31 cellular contexts compared by ENCODE assay signal in genomic region chr1:173436831-173437428, GRCh38.
"Had no signal": no experiment of that assay in that cellular context is flagged by ENCODE, and none has a peak within 500 bp of the region (broad histone marks: within the 10 kb centered on the region; RNA-seq: fewer than 3 reads in every experiment).

No MANE protein-coding gene starts in this region.

- DNase-seq: activated CD4-positive, alpha-beta T cell treated with anti-CD3 and anti-CD28 coated beads for 4 hours; activated CD4-positive, alpha-beta T cell treated with anti-CD3 and anti-CD28 coated beads, Interleukin-2, amount 50 U/mL, for 1 hour; activated CD4-positive, alpha-beta T cell treated with anti-CD3 and anti-CD28 coated beads, Interleukin-2, amount 50 U/mL, for 48 hours; activated CD4-positive, CD25-positive, alpha-beta regulatory T cell; activated CD4-positive, CD25-positive, alpha-beta regulatory T cell treated with anti-CD3 and anti-CD28 coated beads, Interleukin-2, amount 50 U/mL, for 72 hours; activated CD8-positive, alpha-beta memory T cell treated with anti-CD3 and anti-CD28 coated beads for 24 hours; activated CD8-positive, alpha-beta T cell treated with anti-CD3 and anti-CD28 coated beads for 36 hours; activated effector memory CD4-positive, alpha-beta T cell treated with Interleukin-2 at 50 U/mL for 16 hours; activated gamma-delta T cell treated with Interleukin-2 at 50 U/mL for 16 hours; activated naive CD4-positive, alpha-beta T cell treated with anti-CD3 and anti-CD28 coated beads, Interleukin-2, amount 50 U/mL, for 16 hours; activated naive CD4-positive, alpha-beta T cell treated with Interleukin-2 at 50 U/mL for 16 hours; activated T-cell treated with anti-CD3 and anti-CD28 coated beads, Interleukin-2, amount 50 U/mL, for 4 hours; amniotic stem cell; anterior cingulate cortex; brain microvascular endothelial cell; cortex of kidney; dermis blood vessel endothelial cell; effector CD4-positive, alpha-beta T cell; effector memory CD8-positive, alpha-beta T cell; foreskin keratinocyte; gastrocnemius medialis; glutamatergic neuron; SW 1271; T-cell; T1000 had no signal

- H3K4me3 ChIP-seq: esophagus muscularis mucosa, gastrocnemius medialis had no signal

- H3K9me3 Mint-ChIP-seq: activated CD8-positive, alpha-beta T cell treated with anti-CD3 and anti-CD28 coated beads for 36 hours; activated T-cell treated with anti-CD3 and anti-CD28 coated beads, Interleukin-2, amount 50 U/mL, for 4 hours; activated T-helper 17 cell treated with anti-CD3 and anti-CD28 coated beads, Interleukin-2, amount 50 U/mL, for 72 hours; central memory CD8-positive, alpha-beta T cell; effector memory CD8-positive, alpha-beta T cell; T-cell; T-helper 1 cell treated with Interleukin-12 subunit alpha and Interleukin-12 subunit beta and Interleukin-4 antibody, amounts not matched to agents 30 μg/mL and 1 μg/mL, for 36 hours; T-helper 2 cell treated with Interferon-gamma antibody and Interleukin-4, amounts not matched to agents 5 μg/mL and 100 μg/mL, for 36 hours had no signal

- H3K4me3 Mint-ChIP-seq: activated CD8-positive, alpha-beta T cell treated with anti-CD3 and anti-CD28 coated beads for 36 hours; activated naive CD8-positive, alpha-beta T cell; activated T-cell treated with anti-CD3 and anti-CD28 coated beads, Interleukin-2, amount 50 U/mL, for 4 hours; activated T-helper 17 cell treated with anti-CD3 and anti-CD28 coated beads, Interleukin-2, amount 50 U/mL, for 72 hours; central memory CD8-positive, alpha-beta T cell; effector memory CD8-positive, alpha-beta T cell; T-cell; T-helper 1 cell treated with Interleukin-12 subunit alpha and Interleukin-12 subunit beta and Interleukin-4 antibody, amounts not matched to agents 30 μg/mL and 1 μg/mL, for 36 hours; T-helper 2 cell treated with Interferon-gamma antibody and Interleukin-4, amounts not matched to agents 5 μg/mL and 100 μg/mL, for 36 hours had no signal

- H3K4me1 Mint-ChIP-seq: activated T-helper 17 cell treated with anti-CD3 and anti-CD28 coated beads, Interleukin-2, amount 50 U/mL, for 72 hours; T-cell had no signal

- H3K9me3 ChIP-seq: esophagus muscularis mucosa, gastrocnemius medialis had no signal

- H3K4me1 ChIP-seq: esophagus muscularis mucosa, foreskin keratinocyte, gastrocnemius medialis had no signal

- H3K36me3 ChIP-seq: brain microvascular endothelial cell had no signal

- ATAC-seq: activated CD8-positive, alpha-beta T cell treated with anti-CD3 and anti-CD28 coated beads for 36 hours; activated T-cell treated with anti-CD3 and anti-CD28 coated beads, Interleukin-2, amount 50 U/mL, for 4 hours; activated T-helper 17 cell treated with anti-CD3 and anti-CD28 coated beads, Interleukin-2, amount 50 U/mL, for 72 hours; effector memory CD8-positive, alpha-beta T cell; foreskin keratinocyte; gastrocnemius medialis; T-cell had no signal

- H3K27ac Mint-ChIP-seq: activated CD8-positive, alpha-beta T cell treated with anti-CD3 and anti-CD28 coated beads for 36 hours; activated naive CD8-positive, alpha-beta T cell; activated T-helper 17 cell treated with anti-CD3 and anti-CD28 coated beads, Interleukin-2, amount 50 U/mL, for 72 hours; T-cell; T-helper 1 cell treated with Interleukin-12 subunit alpha and Interleukin-12 subunit beta and Interleukin-4 antibody, amounts not matched to agents 30 μg/mL and 1 μg/mL, for 36 hours; T-helper 2 cell treated with Interferon-gamma antibody and Interleukin-4, amounts not matched to agents 5 μg/mL and 100 μg/mL, for 36 hours had no signal

- H3K27me3 ChIP-seq: brain microvascular endothelial cell, esophagus muscularis mucosa, foreskin keratinocyte, gastrocnemius medialis had no signal

- H3K27me3 Mint-ChIP-seq: activated CD8-positive, alpha-beta T cell treated with anti-CD3 and anti-CD28 coated beads for 36 hours; activated naive CD8-positive, alpha-beta T cell; activated T-helper 17 cell treated with anti-CD3 and anti-CD28 coated beads, Interleukin-2, amount 50 U/mL, for 72 hours; central memory CD8-positive, alpha-beta T cell; effector memory CD8-positive, alpha-beta T cell; T-cell had no signal

- H3K27ac ChIP-seq: brain microvascular endothelial cell, esophagus muscularis mucosa, foreskin keratinocyte, gastrocnemius medialis had no signal
